ENCODE assay signal across 1 cellular context in genomic region chr3:32224047-32224446, GRCh38.
TF ChIP-seq lines count a peak whose summit lies in the region.

No MANE protein-coding gene starts in this region.

TF ChIP-seq in HepG2, 621 proteins besides CTCF, POLR2A, EP300 and RAD21 (continued from another document):
- TF ChIP-seq CSRNP1 (CRISPR knock-in tag; IDR thresholded peaks at IDR 0.05) (no peak), ZNF333 (CRISPR knock-in tag; IDR thresholded peaks at IDR 0.05; ENCODE audit: borderline replicate concordance) (no peak), MXI1 (IDR thresholded peaks at IDR 0.05; ENCODE audit: borderline replicate concordance, low read depth, low read length) (no peak), ZNF317 (CRISPR knock-in tag; IDR thresholded peaks at IDR 0.05) (no peak), MBD4 (IDR thresholded peaks at IDR 0.05; ENCODE audit: borderline replicate concordance, low read length) (no peak), HMG20A (CRISPR knock-in tag; IDR thresholded peaks at IDR 0.05; ENCODE audit: borderline replicate concordance) (no peak), ETV5 (CRISPR knock-in tag; IDR thresholded peaks at IDR 0.05; ENCODE audit: borderline replicate concordance) (no peak), NFIB (CRISPR knock-in tag; IDR thresholded peaks at IDR 0.05; ENCODE audit: borderline replicate concordance) (no peak), ZNF816 (CRISPR knock-in tag; IDR thresholded peaks at IDR 0.05; ENCODE audit: borderline replicate concordance) (no peak), ZHX1 (CRISPR knock-in tag; IDR thresholded peaks at IDR 0.05; ENCODE audit: low read depth) (no peak)
- TF ChIP-seq, protein P1, sequence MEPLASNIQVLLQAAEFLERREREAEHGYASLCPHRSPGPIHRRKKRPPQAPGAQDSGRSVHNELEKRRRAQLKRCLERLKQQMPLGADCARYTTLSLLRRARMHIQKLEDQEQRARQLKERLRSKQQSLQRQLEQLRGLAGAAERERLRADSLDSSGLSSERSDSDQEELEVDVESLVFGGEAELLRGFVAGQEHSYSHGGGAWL (CRISPR knock-in tag; IDR thresholded peaks at IDR 0.05): no peak
- TF ChIP-seq, protein P2, sequence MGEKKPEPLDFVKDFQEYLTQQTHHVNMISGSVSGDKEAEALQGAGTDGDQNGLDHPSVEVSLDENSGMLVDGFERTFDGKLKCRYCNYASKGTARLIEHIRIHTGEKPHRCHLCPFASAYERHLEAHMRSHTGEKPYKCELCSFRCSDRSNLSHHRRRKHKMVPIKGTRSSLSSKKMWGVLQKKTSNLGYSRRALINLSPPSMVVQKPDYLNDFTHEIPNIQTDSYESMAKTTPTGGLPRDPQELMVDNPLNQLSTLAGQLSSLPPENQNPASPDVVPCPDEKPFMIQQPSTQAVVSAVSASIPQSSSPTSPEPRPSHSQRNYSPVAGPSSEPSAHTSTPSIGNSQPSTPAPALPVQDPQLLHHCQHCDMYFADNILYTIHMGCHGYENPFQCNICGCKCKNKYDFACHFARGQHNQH (CRISPR knock-in tag; IDR thresholded peaks at IDR 0.05): no peak
- TF ChIP-seq, protein P3, sequence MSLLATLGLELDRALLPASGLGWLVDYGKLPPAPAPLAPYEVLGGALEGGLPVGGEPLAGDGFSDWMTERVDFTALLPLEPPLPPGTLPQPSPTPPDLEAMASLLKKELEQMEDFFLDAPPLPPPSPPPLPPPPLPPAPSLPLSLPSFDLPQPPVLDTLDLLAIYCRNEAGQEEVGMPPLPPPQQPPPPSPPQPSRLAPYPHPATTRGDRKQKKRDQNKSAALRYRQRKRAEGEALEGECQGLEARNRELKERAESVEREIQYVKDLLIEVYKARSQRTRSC (CRISPR knock-in tag; IDR thresholded peaks at IDR 0.05; ENCODE audit: low read depth): no peak
TF ChIP-seq in HepG2: peak in this region for 0.
